In the genomic region with DNA sequence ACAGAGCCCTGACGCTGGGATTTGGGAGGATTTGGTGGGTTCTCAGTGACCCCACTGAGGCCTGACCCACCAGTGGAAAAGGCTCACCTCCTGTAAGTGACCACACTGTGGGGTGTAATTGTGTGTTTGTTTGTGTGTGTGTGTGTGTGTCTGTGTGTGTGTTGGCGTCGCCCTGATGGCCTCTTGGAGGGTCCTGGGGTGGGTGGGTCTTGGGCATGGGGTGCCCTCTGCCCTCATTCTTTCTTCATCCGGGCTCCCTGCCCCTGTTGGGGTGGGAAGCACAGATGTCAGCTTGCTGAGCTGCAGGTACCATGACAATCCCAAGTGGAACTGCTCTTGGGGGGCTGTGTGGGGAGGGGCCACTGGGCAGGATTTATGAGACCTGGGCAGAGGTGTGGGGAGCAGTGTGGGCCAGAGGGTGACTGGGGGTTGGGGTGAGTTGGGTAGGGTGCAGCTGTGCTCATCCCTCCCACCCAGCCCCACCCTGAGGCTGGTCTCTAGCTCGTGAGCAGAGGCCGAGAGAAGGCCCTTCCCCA, we compare ENCODE assay signal across 18 cellular contexts.
"Had no signal": no experiment of that assay in that cellular context is flagged by ENCODE, and none has a peak within 500 bp of the region (broad histone marks: within the 10 kb centered on the region; RNA-seq: fewer than 3 reads in every experiment).

No MANE protein-coding gene starts in this region.

- H3K36me3 Mint-ChIP-seq: memory B cell; naive thymus-derived CD8-positive, alpha-beta T cell had no signal

- H3K9me3 ChIP-seq: gastroesophageal sphincter, heart left ventricle, left lung had no signal

- H3K4me3 ChIP-seq: gastroesophageal sphincter, heart left ventricle, left lung had no signal

- ATAC-seq: activated CD4-positive, CD25-positive, alpha-beta regulatory T cell treated with anti-CD3 and anti-CD28 coated beads, Interleukin-2, amount 50 U/mL, for 24 hours; activated naive CD8-positive, alpha-beta T cell treated with anti-CD3 and anti-CD28 coated beads, Interleukin-2, amount 50 U/mL, for 24 hours; esophagus mucosa; gastroesophageal sphincter; left lung; naive thymus-derived CD8-positive, alpha-beta T cell; right cardiac atrium; stimulated activated naive CD8-positive, alpha-beta T cell treated with anti-CD3 and anti-CD28 coated beads, Interleukin-15, Interleukin-2, amounts not matched to agents 100 U/mL and 50 U/mL, for 24 hours had no signal

- H3K27me3 ChIP-seq: gastroesophageal sphincter had no signal

- H3K27ac Mint-ChIP-seq: activated CD4-positive, alpha-beta T cell treated with anti-CD3 and anti-CD28 coated beads, Interleukin-2, amount 10 ng/mL, durations not matched to agents 7 days and 5 days; activated naive CD4-positive, alpha-beta T cell treated with anti-CD3 and anti-CD28 coated beads for 36 hours; activated naive CD8-positive, alpha-beta T cell treated with anti-CD3 and anti-CD28 coated beads, Interleukin-2, amount 50 U/mL, for 24 hours; memory B cell had no signal

- H3K4me3 Mint-ChIP-seq: activated CD4-positive, alpha-beta T cell treated with anti-CD3 and anti-CD28 coated beads, Interleukin-2, amount 10 ng/mL, durations not matched to agents 7 days and 5 days; activated naive CD4-positive, alpha-beta T cell treated with anti-CD3 and anti-CD28 coated beads for 36 hours; activated naive CD8-positive, alpha-beta T cell treated with anti-CD3 and anti-CD28 coated beads, Interleukin-2, amount 50 U/mL, for 24 hours; memory B cell; naive thymus-derived CD8-positive, alpha-beta T cell had no signal

- H3K36me3 ChIP-seq: left lung had no signal

- DNase-seq: activated CD4-positive, alpha-beta T cell treated with anti-CD3 and anti-CD28 coated beads, Interleukin-2, amount 10 ng/mL, durations not matched to agents 7 days and 5 days; activated naive CD4-positive, alpha-beta T cell treated with anti-CD3 and anti-CD28 coated beads for 36 hours; activated naive CD8-positive, alpha-beta T cell treated with anti-CD3 and anti-CD28 coated beads, Interleukin-2, amount 50 U/mL, for 24 hours; anterior cingulate cortex; cortex of kidney; heart left ventricle; stimulated activated CD4-positive, alpha-beta T cell treated with anti-CD3 and anti-CD28 coated beads, Interleukin-2, amount 100 ng/mL, for 24 hours; stimulated activated naive CD8-positive, alpha-beta T cell treated with anti-CD3 and anti-CD28 coated beads, Interleukin-15, Interleukin-2, amounts not matched to agents 100 U/mL and 50 U/mL, for 24 hours; T-helper 1 cell; T1000; trophoblast cell had no signal

- H3K9me3 Mint-ChIP-seq: activated CD4-positive, alpha-beta T cell treated with anti-CD3 and anti-CD28 coated beads, Interleukin-2, amount 10 ng/mL, durations not matched to agents 7 days and 5 days; activated naive CD4-positive, alpha-beta T cell treated with anti-CD3 and anti-CD28 coated beads for 36 hours; activated naive CD8-positive, alpha-beta T cell treated with anti-CD3 and anti-CD28 coated beads, Interleukin-2, amount 50 U/mL, for 24 hours; memory B cell had no signal

- H3K27ac ChIP-seq: gastroesophageal sphincter, heart left ventricle, left lung had no signal
